ENCODE assay signal across 18 cellular contexts in genomic region chr15:57580866-57581265, GRCh38.
"Had no signal": no experiment of that assay in that cellular context is flagged by ENCODE, and none has a peak within 500 bp of the region (broad histone marks: within the 10 kb centered on the region; RNA-seq: fewer than 3 reads in every experiment).

No MANE protein-coding gene starts in this region.

- H3K9me3 ChIP-seq: neutrophil had no signal

- H3K27me3 ChIP-seq: cardiac muscle cell had no signal

- DNase-seq: activated CD4-positive, alpha-beta memory T cell treated with anti-CD3 and anti-CD28 coated beads, Interleukin-2, amount 10 ng/mL, durations not matched to agents 7 days and 5 days; activated CD4-positive, alpha-beta T cell treated with anti-CD3 and anti-CD28 coated beads for 36 hours; activated naive CD4-positive, alpha-beta T cell; effector CD8-positive, alpha-beta T cell; kidney; lower lobe of right lung; midbrain; naive thymus-derived CD4-positive, alpha-beta T cell; posterior cingulate gyrus; right cardiac atrium; stimulated activated CD4-positive, alpha-beta T cell treated with anti-CD3 and anti-CD28 coated beads, Interleukin-2, amount 100 ng/mL, for 48 hours; stimulated activated naive CD8-positive, alpha-beta T cell treated with anti-CD3 and anti-CD28 coated beads, Interleukin-15, Interleukin-2, amounts not matched to agents 100 U/mL and 50 U/mL, for 24 hours; T-helper 9 cell had no signal

- H3K4me1 ChIP-seq: gastroesophageal sphincter had no signal

- FAIRE-seq: astrocyte, kidney had no signal

- H3K4me3 Mint-ChIP-seq: activated CD4-positive, alpha-beta memory T cell treated with anti-CD3 and anti-CD28 coated beads, Interleukin-2, amount 10 ng/mL, durations not matched to agents 7 days and 5 days; activated CD4-positive, alpha-beta T cell treated with anti-CD3 and anti-CD28 coated beads for 36 hours; naive thymus-derived CD4-positive, alpha-beta T cell had no signal

- H3K4me1 Mint-ChIP-seq: activated CD4-positive, alpha-beta memory T cell treated with anti-CD3 and anti-CD28 coated beads, Interleukin-2, amount 10 ng/mL, durations not matched to agents 7 days and 5 days; activated CD4-positive, alpha-beta T cell treated with anti-CD3 and anti-CD28 coated beads for 36 hours had no signal

- H3K27ac Mint-ChIP-seq: activated CD4-positive, alpha-beta memory T cell treated with anti-CD3 and anti-CD28 coated beads, Interleukin-2, amount 10 ng/mL, durations not matched to agents 7 days and 5 days; activated CD4-positive, alpha-beta T cell treated with anti-CD3 and anti-CD28 coated beads for 36 hours had no signal

- ATAC-seq: activated CD4-positive, alpha-beta T cell treated with anti-CD3 and anti-CD28 coated beads for 36 hours; gastroesophageal sphincter; lower lobe of right lung; naive thymus-derived CD4-positive, alpha-beta T cell; right cardiac atrium; stimulated activated naive CD8-positive, alpha-beta T cell treated with anti-CD3 and anti-CD28 coated beads, Interleukin-15, Interleukin-2, amounts not matched to agents 100 U/mL and 50 U/mL, for 24 hours had no signal

- H3K36me3 ChIP-seq: cardiac muscle cell, gastroesophageal sphincter, lower lobe of right lung, neutrophil had no signal

- H3K4me3 ChIP-seq: cardiac muscle cell, gastroesophageal sphincter, lower lobe of right lung had no signal

- H3K27ac ChIP-seq: cardiac muscle cell, gastroesophageal sphincter, lower lobe of right lung, neutrophil, VCaP had no signal
